15 cellular contexts compared by ENCODE assay signal in the genomic region with DNA sequence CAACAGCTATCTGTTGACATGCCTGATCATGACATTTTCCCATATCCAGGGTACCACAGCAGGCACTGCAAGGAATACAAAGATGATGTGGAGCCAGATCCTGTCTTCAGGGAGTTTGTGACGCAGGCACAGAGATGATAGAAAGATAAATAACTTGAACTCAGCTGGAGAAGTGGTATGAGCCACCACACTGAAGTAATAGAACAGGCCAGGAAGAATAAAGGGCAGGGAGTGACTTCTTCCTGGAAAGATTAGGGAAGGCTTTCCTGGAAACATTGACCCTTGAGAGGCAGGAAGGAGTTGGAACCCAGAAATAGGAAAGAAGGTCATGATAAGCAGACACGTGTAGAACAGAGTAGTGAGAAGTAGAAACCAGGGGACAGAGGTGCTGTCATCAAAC.
"Had no signal": no experiment of that assay in that cellular context is flagged by ENCODE, and none has a peak within 500 bp of the region (broad histone marks: within the 10 kb centered on the region; RNA-seq: fewer than 3 reads in every experiment).

No MANE protein-coding gene starts in this region.

- H3K4me1 ChIP-seq: esophagus squamous epithelium, left lung, vagina had no signal

- H3K9me3 ChIP-seq: esophagus squamous epithelium, left lung, ovary, vagina had no signal

- H3K9me3 Mint-ChIP-seq: activated T-cell treated with anti-CD3 and anti-CD28 coated beads, Interleukin-2, amount 50 U/mL, for 24 hours had no signal

- H3K27me3 Mint-ChIP-seq: activated CD8-positive, alpha-beta memory T cell treated with anti-CD3 and anti-CD28 coated beads, Interleukin-2, amount 10 ng/mL, durations not matched to agents 7 days and 5 days; activated T-cell treated with anti-CD3 and anti-CD28 coated beads, Interleukin-2, amount 50 U/mL, for 24 hours; stimulated activated naive CD8-positive, alpha-beta T cell treated with anti-CD3 and anti-CD28 coated beads, Interleukin-15, amount 100 ng/mL, for 72 hours had no signal

- H3K4me1 Mint-ChIP-seq: activated CD8-positive, alpha-beta memory T cell treated with anti-CD3 and anti-CD28 coated beads, Interleukin-2, amount 10 ng/mL, durations not matched to agents 7 days and 5 days had no signal

- H3K27ac Mint-ChIP-seq: activated CD8-positive, alpha-beta memory T cell treated with anti-CD3 and anti-CD28 coated beads, Interleukin-2, amount 10 ng/mL, durations not matched to agents 7 days and 5 days; activated naive CD4-positive, alpha-beta T cell treated with anti-CD3 and anti-CD28 coated beads, Interleukin-2, amount 50 U/mL, for 72 hours; activated T-cell treated with anti-CD3 and anti-CD28 coated beads, Interleukin-2, amount 50 U/mL, for 24 hours; stimulated activated naive CD8-positive, alpha-beta T cell treated with anti-CD3 and anti-CD28 coated beads, Interleukin-15, amount 100 ng/mL, for 72 hours had no signal

- H3K36me3 Mint-ChIP-seq: activated CD8-positive, alpha-beta memory T cell treated with anti-CD3 and anti-CD28 coated beads, Interleukin-2, amount 10 ng/mL, durations not matched to agents 7 days and 5 days had no signal

- ATAC-seq: activated CD4-positive, CD25-positive, alpha-beta regulatory T cell treated with anti-CD3 and anti-CD28 coated beads, Interleukin-2, amount 50 U/mL, for 24 hours; activated CD8-positive, alpha-beta memory T cell treated with anti-CD3 and anti-CD28 coated beads, Interleukin-2, amount 10 ng/mL, durations not matched to agents 7 days and 5 days; activated naive CD4-positive, alpha-beta T cell treated with anti-CD3 and anti-CD28 coated beads, Interleukin-2, amount 50 U/mL, for 72 hours; left lung; stimulated activated naive CD8-positive, alpha-beta T cell treated with anti-CD3 and anti-CD28 coated beads, Interleukin-15, amount 100 ng/mL, for 72 hours had no signal

- H3K27me3 ChIP-seq: esophagus squamous epithelium, left lung, ovary, vagina had no signal

- H3K36me3 ChIP-seq: esophagus squamous epithelium, left lung, ovary, vagina had no signal

- H3K4me3 ChIP-seq: esophagus squamous epithelium, left lung, ovary, vagina had no signal

- DNase-seq: activated CD8-positive, alpha-beta memory T cell treated with anti-CD3 and anti-CD28 coated beads, Interleukin-2, amount 10 ng/mL, durations not matched to agents 7 days and 5 days; activated effector memory CD4-positive, alpha-beta T cell treated with Interleukin-2 at 50 U/mL for 16 hours; activated T-cell treated with anti-CD3 and anti-CD28 coated beads, Interleukin-2, amount 50 U/mL, for 24 hours; esophagus squamous epithelium; islet precursor cell; left lung; mesendoderm; ovary; stimulated activated CD4-positive, alpha-beta T cell treated with anti-CD3 and anti-CD28 coated beads, Interleukin-4, amount 100 ng/mL, for 1 hour; stimulated activated CD8-positive, alpha-beta memory T cell treated with anti-CD3 and anti-CD28 coated beads, Interleukin-4, amount 100 ng/mL, for 48 hours; stimulated activated naive CD8-positive, alpha-beta T cell treated with anti-CD3 and anti-CD28 coated beads, Interleukin-15, amount 100 ng/mL, for 72 hours; T-helper 2 cell had no signal

- H3K4me3 Mint-ChIP-seq: activated CD8-positive, alpha-beta memory T cell treated with anti-CD3 and anti-CD28 coated beads, Interleukin-2, amount 10 ng/mL, durations not matched to agents 7 days and 5 days; activated T-cell treated with anti-CD3 and anti-CD28 coated beads, Interleukin-2, amount 50 U/mL, for 24 hours; stimulated activated naive CD8-positive, alpha-beta T cell treated with anti-CD3 and anti-CD28 coated beads, Interleukin-15, amount 100 ng/mL, for 72 hours had no signal

- H3K27ac ChIP-seq: esophagus squamous epithelium, left lung, ovary, vagina had no signal
